1 cellular context compared by ENCODE assay signal in the genomic region with DNA sequence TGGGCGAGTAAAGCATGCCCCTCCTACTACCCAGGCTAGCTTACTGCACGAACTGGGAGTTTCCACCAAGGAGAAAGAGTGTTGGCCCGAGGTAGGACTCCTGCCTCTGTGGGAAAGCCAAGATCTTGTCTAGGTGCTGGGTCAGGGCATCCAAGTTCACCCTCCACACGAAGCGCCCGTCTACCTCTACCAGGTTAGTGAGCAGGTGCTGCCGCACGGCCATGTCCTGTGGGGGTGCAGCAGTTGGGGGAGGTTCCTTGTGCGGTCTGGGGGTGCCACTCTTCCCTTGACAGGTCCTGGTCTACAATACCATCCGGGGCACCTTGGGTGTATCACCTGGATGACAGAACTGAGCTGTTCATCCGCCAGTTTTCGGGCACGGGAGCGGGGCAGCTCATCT.
TF ChIP-seq lines count a peak whose summit lies in the region.

No MANE protein-coding gene starts in this region.

TF ChIP-seq in HCT116, 20 proteins besides CTCF, POLR2A, EP300 and RAD21:
- TF ChIP-seq CBX3 (IDR thresholded peaks at IDR 0.05; ENCODE audit: low read depth) (no peak), SP1 (IDR thresholded peaks at IDR 0.05; ENCODE audit: low read depth) (no peak)
- TF ChIP-seq, protein P1, sequence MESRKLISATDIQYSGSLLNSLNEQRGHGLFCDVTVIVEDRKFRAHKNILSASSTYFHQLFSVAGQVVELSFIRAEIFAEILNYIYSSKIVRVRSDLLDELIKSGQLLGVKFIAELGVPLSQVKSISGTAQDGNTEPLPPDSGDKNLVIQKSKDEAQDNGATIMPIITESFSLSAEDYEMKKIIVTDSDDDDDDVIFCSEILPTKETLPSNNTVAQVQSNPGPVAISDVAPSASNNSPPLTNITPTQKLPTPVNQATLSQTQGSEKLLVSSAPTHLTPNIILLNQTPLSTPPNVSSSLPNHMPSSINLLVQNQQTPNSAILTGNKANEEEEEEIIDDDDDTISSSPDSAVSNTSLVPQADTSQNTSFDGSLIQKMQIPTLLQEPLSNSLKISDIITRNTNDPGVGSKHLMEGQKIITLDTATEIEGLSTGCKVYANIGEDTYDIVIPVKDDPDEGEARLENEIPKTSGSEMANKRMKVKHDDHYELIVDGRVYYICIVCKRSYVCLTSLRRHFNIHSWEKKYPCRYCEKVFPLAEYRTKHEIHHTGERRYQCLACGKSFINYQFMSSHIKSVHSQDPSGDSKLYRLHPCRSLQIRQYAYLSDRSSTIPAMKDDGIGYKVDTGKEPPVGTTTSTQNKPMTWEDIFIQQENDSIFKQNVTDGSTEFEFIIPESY (IDR thresholded peaks at IDR 0.05; ENCODE audit: extremely low read depth, insufficient replicate concordance, low read length) = no peak
- TF ChIP-seq, protein P2, sequence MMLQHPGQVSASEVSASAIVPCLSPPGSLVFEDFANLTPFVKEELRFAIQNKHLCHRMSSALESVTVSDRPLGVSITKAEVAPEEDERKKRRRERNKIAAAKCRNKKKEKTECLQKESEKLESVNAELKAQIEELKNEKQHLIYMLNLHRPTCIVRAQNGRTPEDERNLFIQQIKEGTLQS (IDR thresholded peaks at IDR 0.05) = no peak
